ENCODE assay signal across 2 cellular contexts in the genomic region with DNA sequence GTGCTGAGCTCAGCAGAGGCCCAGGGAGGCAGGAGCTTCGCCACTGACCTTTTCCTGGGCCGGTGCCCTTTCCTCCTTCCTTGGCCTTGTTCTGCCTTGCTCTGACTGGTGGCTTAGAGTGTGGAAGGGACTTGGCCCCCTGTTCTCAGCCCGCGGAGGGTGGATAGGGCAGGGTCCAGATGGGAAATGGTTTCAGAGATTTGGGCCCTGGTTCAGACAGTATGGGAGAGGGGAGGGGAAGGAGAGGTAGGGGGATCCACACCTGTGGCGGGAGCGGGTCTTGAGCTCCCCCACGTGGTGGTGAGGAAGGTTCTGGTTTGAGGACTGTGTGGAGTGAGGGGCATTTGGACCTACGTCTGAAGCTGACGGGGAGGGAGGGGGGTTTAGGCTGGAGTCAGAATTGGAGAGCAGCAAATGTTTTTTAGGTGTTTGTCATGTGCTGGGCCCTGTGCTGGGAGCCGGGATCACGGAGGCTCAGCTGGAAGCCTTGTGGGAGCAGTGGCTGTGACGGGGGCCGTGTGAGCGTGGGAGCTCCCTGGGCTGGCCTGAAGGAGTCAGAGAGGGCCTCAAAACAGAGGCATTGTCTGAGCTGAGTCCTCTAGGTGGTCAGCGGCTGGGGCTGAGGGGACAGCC.
TF ChIP-seq lines count a peak whose summit lies in the region.

No MANE protein-coding gene starts in this region.

TF ChIP-seq in SK-N-SH treated with all-trans-retinoic acid at 6 μM for 48 hours, 23 proteins besides CTCF, POLR2A, EP300 and RAD21 (continued from another document):
- TF ChIP-seq CREB5 (CRISPR knock-in tag; IDR thresholded peaks at IDR 0.05; ENCODE audit: low read depth), result no peak
- TF ChIP-seq CSRNP3 (CRISPR knock-in tag; IDR thresholded peaks at IDR 0.05), result no peak
- TF ChIP-seq TOX (CRISPR knock-in tag; IDR thresholded peaks at IDR 0.05; ENCODE audit: borderline replicate concordance), result no peak

TF ChIP-seq in HEK293T, 16 proteins besides CTCF, POLR2A, EP300 and RAD21 (continued from another document):
- TF ChIP-seq SUZ12 (IDR thresholded peaks at IDR 0.05) (no peak), BHLHE40 (IDR thresholded peaks at IDR 0.05; ENCODE audit: borderline replicate concordance) (no peak), CTBP1 (IDR thresholded peaks at IDR 0.05; ENCODE audit: borderline replicate concordance) (no peak), FOXM1 (IDR thresholded peaks at IDR 0.05; ENCODE audit: borderline replicate concordance) (no peak), TARDBP (IDR thresholded peaks at IDR 0.05) (no peak), ZNF384 (IDR thresholded peaks at IDR 0.05) (no peak), FOXA1 (IDR thresholded peaks at IDR 0.05) (no peak), FOXK2 (IDR thresholded peaks at IDR 0.05) (no peak), SP1 (IDR thresholded peaks at IDR 0.05) (no peak)
